Comparison of ENCODE assay signal across 8 cellular contexts in genomic region chr19:1408300-1409203, GRCh38. TPM values are rescaled to one million over a fixed set of nuclear protein-coding genes. Genes with fewer than 3 reads are reported as not detected.
DNase-seq lines count a peak whose midpoint lies in the region; ATAC-seq lines count a peak whose summit lies in the region.

No MANE protein-coding gene starts in this region.

- peaks cover 35% of the 10 kb centered on the region for H3K36me3 Mint-ChIP-seq in activated naive CD8-positive, alpha-beta T cell treated with anti-CD3 and anti-CD28 coated beads for 36 hours

- DNase-seq in NCI-H146 (lab: John Stamatoyannopoulos, UW) (peak; percentile 33), NCI-H146 treated with DMSO at 0.1 percent for 48 hours (lab: John Stamatoyannopoulos, UW; ENCODE audit: unreplicated experiment) (no peak), RPMI7951 (ENCODE audit: low read depth) (peak; percentile 57), left ventricle myocardium superior (peak; percentile 77), sciatic nerve (ENCODE audit: low spot score) (no peak), NCI-H446 (lab: John Stamatoyannopoulos, UW) (no peak)
- peak; percentile 70 for DNase-seq in activated naive CD8-positive, alpha-beta T cell treated with anti-CD3 and anti-CD28 coated beads for 36 hours

- ATAC-seq in left ventricle myocardium superior (peak; percentile 3), sciatic nerve (peak; percentile 3), HG02885 (IDR thresholded peaks at IDR 0.05; ENCODE audit: poor library complexity, unreplicated experiment) (no peak)

- peak overlapping the region; percentile 96 for H3K4me3 Mint-ChIP-seq in activated naive CD8-positive, alpha-beta T cell treated with anti-CD3 and anti-CD28 coated beads for 36 hours

- peaks cover 47% of the 10 kb centered on the region for H3K4me1 Mint-ChIP-seq in activated naive CD8-positive, alpha-beta T cell treated with anti-CD3 and anti-CD28 coated beads for 36 hours

- intact Hi-C loops in left ventricle myocardium superior (cut with micrococcal nuclease) (no loop called here), sciatic nerve (cut with DNase I) (no loop called here)

- H3K27ac Mint-ChIP-seq in activated naive CD8-positive, alpha-beta T cell treated with anti-CD3 and anti-CD28 coated beads for 36 hours: peak overlapping the region; percentile 95

- no peaks in the 10 kb centered on the region for H3K9me3 Mint-ChIP-seq in activated naive CD8-positive, alpha-beta T cell treated with anti-CD3 and anti-CD28 coated beads for 36 hours

- H3K27me3 Mint-ChIP-seq in activated naive CD8-positive, alpha-beta T cell treated with anti-CD3 and anti-CD28 coated beads for 36 hours: peaks cover under 1% of the 10 kb centered on the region

RNA-seq across cellular contexts. Expression of gene DAZAP1, which starts 1.2 kb away (rescaled TPM):
- total RNA-seq in RPMI7951 (2014; rRNA removed; shearing (Covaris generic)): 43.9 and 88.3 TPM in 2 replicates
- total RNA-seq in activated naive CD8-positive, alpha-beta T cell treated with anti-CD3 and anti-CD28 coated beads for 36 hours: 100 to 1,000 TPM; 287 to 297 TPM
- 96.7 TPM for total RNA-seq in left ventricle myocardium superior
- total RNA-seq in sciatic nerve: 75.7 TPM

RNA-seq across cellular contexts. Expression of gene GAMT, which starts 7.2 kb away (rescaled TPM):
- 15.3 and 24.9 TPM in 2 replicates for total RNA-seq in RPMI7951 (2014; rRNA removed; shearing (Covaris generic))
- total RNA-seq in activated naive CD8-positive, alpha-beta T cell treated with anti-CD3 and anti-CD28 coated beads for 36 hours: 10 to 100 TPM; 36.5 to 37.6 TPM
- total RNA-seq in left ventricle myocardium superior: 92.5 TPM
- total RNA-seq in sciatic nerve: 48.1 TPM

RNA-seq across cellular contexts. Expression of gene NDUFS7, which starts 24.8 kb away (rescaled TPM):
- 99.1 and 139 TPM in 2 replicates for total RNA-seq in RPMI7951 (2014; rRNA removed; shearing (Covaris generic))
- 100 to 1,000 TPM in 1 of 2 experiments, 10 to 100 TPM in 1; 98.7 to 101 TPM for total RNA-seq in activated naive CD8-positive, alpha-beta T cell treated with anti-CD3 and anti-CD28 coated beads for 36 hours
- total RNA-seq in left ventricle myocardium superior (461 TPM), sciatic nerve (57.5 TPM)

RNA-seq across cellular contexts. Expression of gene RPS15, which starts 29.6 kb away (rescaled TPM):
- total RNA-seq in RPMI7951 (2014; rRNA removed; shearing (Covaris generic)): 1,276 and 1,680 TPM in 2 replicates
- 1,000 to 10,000 TPM; 1,472 to 1,524 TPM for total RNA-seq in activated naive CD8-positive, alpha-beta T cell treated with anti-CD3 and anti-CD28 coated beads for 36 hours
- total RNA-seq in left ventricle myocardium superior (625 TPM), sciatic nerve (753 TPM)

RNA-seq across cellular contexts. Expression of gene APC2, which starts 41.4 kb away (rescaled TPM):
- not detected in 2 replicates for total RNA-seq in RPMI7951 (2014; rRNA removed; shearing (Covaris generic))
- total RNA-seq in activated naive CD8-positive, alpha-beta T cell treated with anti-CD3 and anti-CD28 coated beads for 36 hours: under 1 TPM; 0.21 to 0.26 TPM
- total RNA-seq in left ventricle myocardium superior (0.17 TPM), sciatic nerve (6.0 TPM)

Comparison
In these comparisons a context has a peak if more than half of its experiments do, and no peak if none do; other contexts are left out.
1. DNase-seq: peak in NCI-H146 (single experiment), RPMI7951 (single experiment), activated naive CD8-positive, alpha-beta T cell treated with anti-CD3 and anti-CD28 coated beads for 36 hours (single experiment) and left ventricle myocardium superior (single experiment); none in NCI-H146 treated with DMSO at 0.1 percent for 48 hours (single experiment), sciatic nerve (single experiment) and NCI-H446 (0 of 2).